Comparison of ENCODE assay signal across 1 cellular context in the genomic region with DNA sequence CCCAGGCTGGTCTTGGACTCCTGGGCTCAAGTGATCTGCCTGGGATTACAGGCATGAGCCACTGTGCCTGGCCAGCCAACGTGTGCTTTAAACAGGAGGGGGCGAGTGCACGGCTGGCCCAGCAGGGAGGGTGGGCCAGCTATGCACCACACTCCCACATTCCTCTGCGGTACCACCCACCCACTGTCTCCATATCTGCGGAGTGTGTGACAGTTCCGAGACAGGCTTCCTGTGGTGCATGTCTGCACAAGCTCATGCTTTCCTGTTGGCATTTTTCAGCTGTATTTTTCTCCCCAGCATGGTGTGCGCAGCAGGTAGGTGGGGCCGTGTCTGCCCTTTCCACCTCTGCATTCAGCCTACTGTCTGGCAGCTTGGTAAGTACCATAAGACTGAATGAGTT.
TF ChIP-seq lines count a peak whose summit lies in the region.

No MANE protein-coding gene starts in this region.

TF ChIP-seq in WTC11, 78 proteins besides CTCF, POLR2A, EP300 and RAD21 (continued from another document):
- TF ChIP-seq, protein P1, sequence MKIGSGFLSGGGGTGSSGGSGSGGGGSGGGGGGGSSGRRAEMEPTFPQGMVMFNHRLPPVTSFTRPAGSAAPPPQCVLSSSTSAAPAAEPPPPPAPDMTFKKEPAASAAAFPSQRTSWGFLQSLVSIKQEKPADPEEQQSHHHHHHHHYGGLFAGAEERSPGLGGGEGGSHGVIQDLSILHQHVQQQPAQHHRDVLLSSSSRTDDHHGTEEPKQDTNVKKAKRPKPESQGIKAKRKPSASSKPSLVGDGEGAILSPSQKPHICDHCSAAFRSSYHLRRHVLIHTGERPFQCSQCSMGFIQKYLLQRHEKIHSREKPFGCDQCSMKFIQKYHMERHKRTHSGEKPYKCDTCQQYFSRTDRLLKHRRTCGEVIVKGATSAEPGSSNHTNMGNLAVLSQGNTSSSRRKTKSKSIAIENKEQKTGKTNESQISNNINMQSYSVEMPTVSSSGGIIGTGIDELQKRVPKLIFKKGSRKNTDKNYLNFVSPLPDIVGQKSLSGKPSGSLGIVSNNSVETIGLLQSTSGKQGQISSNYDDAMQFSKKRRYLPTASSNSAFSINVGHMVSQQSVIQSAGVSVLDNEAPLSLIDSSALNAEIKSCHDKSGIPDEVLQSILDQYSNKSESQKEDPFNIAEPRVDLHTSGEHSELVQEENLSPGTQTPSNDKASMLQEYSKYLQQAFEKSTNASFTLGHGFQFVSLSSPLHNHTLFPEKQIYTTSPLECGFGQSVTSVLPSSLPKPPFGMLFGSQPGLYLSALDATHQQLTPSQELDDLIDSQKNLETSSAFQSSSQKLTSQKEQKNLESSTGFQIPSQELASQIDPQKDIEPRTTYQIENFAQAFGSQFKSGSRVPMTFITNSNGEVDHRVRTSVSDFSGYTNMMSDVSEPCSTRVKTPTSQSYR (CRISPR knock-in tag; IDR thresholded peaks at IDR 0.05) = no peak
- TF ChIP-seq, protein P2, sequence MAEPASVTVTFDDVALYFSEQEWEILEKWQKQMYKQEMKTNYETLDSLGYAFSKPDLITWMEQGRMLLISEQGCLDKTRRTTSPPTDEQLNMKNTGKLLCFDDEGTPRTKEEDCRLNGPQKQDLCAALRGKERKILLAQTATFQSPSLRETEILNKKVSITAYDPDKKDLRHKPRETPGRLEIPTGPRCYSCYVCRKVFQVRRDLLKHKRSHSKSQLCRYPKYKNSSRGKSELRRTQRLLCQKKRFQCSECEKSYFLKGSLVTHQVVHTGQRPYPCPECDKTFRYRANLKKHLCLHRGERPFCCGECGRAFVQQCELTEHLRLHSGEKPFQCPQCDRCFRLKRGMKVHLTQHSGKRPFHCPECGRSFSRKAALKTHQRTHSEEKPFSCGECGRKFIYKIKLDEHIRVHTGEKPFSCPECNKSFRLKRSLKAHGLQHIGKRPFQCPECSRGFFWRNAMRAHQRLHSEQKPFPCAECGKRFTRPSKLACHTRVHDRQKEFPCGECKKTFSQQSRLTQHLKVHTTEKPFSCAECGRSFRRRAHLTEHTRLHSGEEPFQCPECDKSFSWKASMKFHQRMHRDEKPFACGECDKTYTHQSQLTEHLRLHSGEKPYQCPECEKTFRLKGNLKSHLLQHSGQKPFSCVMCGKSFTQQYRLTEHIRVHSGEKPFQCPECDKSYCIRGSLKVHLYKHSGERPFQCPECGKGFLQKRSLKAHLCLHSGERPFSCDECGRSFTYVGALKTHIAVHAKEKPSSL (CRISPR knock-in tag; conservative IDR thresholded peaks at IDR 0.05) = no peak
- TF ChIP-seq FOXK1 (CRISPR knock-in tag; IDR thresholded peaks at IDR 0.05) (no peak), EMX1 (CRISPR knock-in tag; IDR thresholded peaks at IDR 0.05) (no peak), CBFB (CRISPR knock-in tag; IDR thresholded peaks at IDR 0.05; ENCODE audit: low read depth) (no peak), CREM (CRISPR knock-in tag; IDR thresholded peaks at IDR 0.05) (no peak)
- TF ChIP-seq, protein P3, sequence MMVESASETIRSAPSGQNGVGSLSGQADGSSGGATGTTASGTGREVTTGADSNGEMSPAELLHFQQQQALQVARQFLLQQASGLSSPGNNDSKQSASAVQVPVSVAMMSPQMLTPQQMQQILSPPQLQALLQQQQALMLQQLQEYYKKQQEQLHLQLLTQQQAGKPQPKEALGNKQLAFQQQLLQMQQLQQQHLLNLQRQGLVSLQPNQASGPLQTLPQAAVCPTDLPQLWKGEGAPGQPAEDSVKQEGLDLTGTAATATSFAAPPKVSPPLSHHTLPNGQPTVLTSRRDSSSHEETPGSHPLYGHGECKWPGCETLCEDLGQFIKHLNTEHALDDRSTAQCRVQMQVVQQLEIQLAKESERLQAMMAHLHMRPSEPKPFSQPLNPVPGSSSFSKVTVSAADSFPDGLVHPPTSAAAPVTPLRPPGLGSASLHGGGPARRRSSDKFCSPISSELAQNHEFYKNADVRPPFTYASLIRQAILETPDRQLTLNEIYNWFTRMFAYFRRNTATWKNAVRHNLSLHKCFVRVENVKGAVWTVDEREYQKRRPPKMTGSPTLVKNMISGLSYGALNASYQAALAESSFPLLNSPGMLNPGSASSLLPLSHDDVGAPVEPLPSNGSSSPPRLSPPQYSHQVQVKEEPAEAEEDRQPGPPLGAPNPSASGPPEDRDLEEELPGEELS (CRISPR knock-in tag; IDR thresholded peaks at IDR 0.05) = no peak
